ENCODE assay signal across 10 cellular contexts in genomic region chr11:62125881-62126280, GRCh38. TPM values are rescaled to one million over a fixed set of nuclear protein-coding genes. Genes with fewer than 3 reads are reported as not detected.
DNase-seq lines count a peak whose midpoint lies in the region; ATAC-seq and TF ChIP-seq lines count a peak whose summit lies in the region.
"Had no signal": no experiment of that assay in that cellular context is flagged by ENCODE, and none has a peak within 500 bp of the region (broad histone marks: within the 10 kb centered on the region; RNA-seq: fewer than 3 reads in every experiment).

No MANE protein-coding gene starts in this region.

- H3K56ac ChIP-seq in mesendoderm (ENCODE audit: low read length): peak overlapping the region; percentile 62

- no peaks in the 10 kb centered on the region for H3K27me3 Mint-ChIP-seq in CD4-positive, alpha-beta memory T cell
- H3K27me3 Mint-ChIP-seq in HFFc6 (ENCODE audit: insufficient read depth): peaks cover 3% of the 10 kb centered on the region
- H3K27me3 Mint-ChIP-seq in WTC11 (ENCODE audit: low read depth): no peaks in the 10 kb centered on the region
- H3K27me3 Mint-ChIP-seq: activated B cell treated with CpG ODN at 0.5 μM for 24 hours had no signal

- H3K18ac ChIP-seq in mesendoderm (ENCODE audit: low read length): no peak overlapping the region

- H3K27ac ChIP-seq in CD4-positive, alpha-beta memory T cell (ENCODE audit: low read depth, low read length): no peak overlapping the region
- H3K27ac ChIP-seq in mesendoderm (ENCODE audit: low read depth, low read length): no peak overlapping the region

- intact Hi-C loops in CD4-positive, alpha-beta memory T cell (cut with micrococcal nuclease): no loop called here

- WGBS in mesendoderm (ENCODE audit: extremely low coverage, insufficient coverage, low lambda C conversion rate): no CpG with 5 or more reads among the region's 3 CpGs

- H3K9me3 Mint-ChIP-seq in CD4-positive, alpha-beta memory T cell: no peaks in the 10 kb centered on the region
- H3K9me3 Mint-ChIP-seq in HFFc6 (no peaks in the 10 kb centered on the region), WTC11 (no peaks in the 10 kb centered on the region)
- H3K9me3 Mint-ChIP-seq: activated B cell treated with CpG ODN at 0.5 μM for 24 hours had no signal

- peak overlapping the region; percentile 86 for H3K9ac ChIP-seq in mesendoderm (ENCODE audit: low read length)

- DNase-seq in CD4-positive, alpha-beta memory T cell: no peak
- DNase-seq in HFFc6: no peak
- DNase-seq in WTC11 (ENCODE audit: low spot score): no peak
- DNase-seq in mesendoderm: no peak
- no peak for DNase-seq in NCI-H146 treated with DMSO at 0.1 percent for 48 hours (lab: John Stamatoyannopoulos, UW; ENCODE audit: unreplicated experiment)
- no peak for DNase-seq in NCI-H2171 treated with DMSO at 0.1 percent for 48 hours (lab: John Stamatoyannopoulos, UW)
- no peak for DNase-seq in NCI-H1694 treated with DMSO at 0.1 percent for 48 hours (lab: John Stamatoyannopoulos, UW)
- DNase-seq in iPS-NIHi11 (ENCODE audit: low spot score): no peak
- DNase-seq: activated B cell treated with CpG ODN at 0.5 μM for 24 hours, NCI-H226 had no signal

- no peak overlapping the region for H4K5ac ChIP-seq in mesendoderm (ENCODE audit: low read length)

- TF ChIP-seq CTCF in HFFc6 (IDR thresholded peaks at IDR 0.05): no peak
- TF ChIP-seq CTCF in WTC11 (IDR thresholded peaks at IDR 0.05): no peak

- no peak overlapping the region for H2BK120ac ChIP-seq in mesendoderm (ENCODE audit: low read depth, low read length)

- H2BK15ac ChIP-seq in mesendoderm (replicated peaks; ENCODE audit: low read depth): no peak overlapping the region

- H2BK5ac ChIP-seq in mesendoderm (ENCODE audit: low read length): no peak overlapping the region

- no peaks in the 10 kb centered on the region for H3K9me3 ChIP-seq in CD4-positive, alpha-beta memory T cell (ENCODE audit: control insufficient read depth in 1 of 2, low read length in 2 of 2)

- no peak overlapping the region for H3K4me3 ChIP-seq in CD4-positive, alpha-beta memory T cell (ENCODE audit: low read length in 2 of 2)
- H3K4me3 ChIP-seq in mesendoderm (ENCODE audit: low read length): no peak overlapping the region

- H3K4me3 Mint-ChIP-seq in CD4-positive, alpha-beta memory T cell: peak overlapping the region in 6 of 8 donors; percentile 43 to 98 (median 95)
- H3K4me3 Mint-ChIP-seq in HFFc6: peak overlapping the region; percentile 89
- H3K4me3 Mint-ChIP-seq in WTC11: peak overlapping the region; percentile 97

- ATAC-seq in WTC11: no peak

- peak overlapping the region; percentile 79 for H3K4me2 ChIP-seq in mesendoderm (ENCODE audit: low read length)

- H2AK5ac ChIP-seq in mesendoderm (ENCODE audit: low read length): no peak overlapping the region

- peaks cover 14% of the 10 kb centered on the region for H3K36me3 ChIP-seq in CD4-positive, alpha-beta memory T cell (ENCODE audit: insufficient read depth, low read length)
- H3K36me3 ChIP-seq in mesendoderm (ENCODE audit: control insufficient read depth, insufficient read depth, low read length): peaks cover 13% of the 10 kb centered on the region

- no peak overlapping the region for H4K8ac ChIP-seq in mesendoderm (ENCODE audit: low read depth, low read length)

- peaks cover 58% of the 10 kb centered on the region for H3K79me2 ChIP-seq in mesendoderm (ENCODE audit: control insufficient read depth, insufficient read depth, low read length)

- H3K4ac ChIP-seq in mesendoderm (ENCODE audit: low read depth, low read length): no peak overlapping the region

- POLR2A ChIA-PET in CD4-positive, alpha-beta memory T cell (lab: Charles Lee; ENCODE audit: partially characterized antibody): no interaction called here
- POLR2A ChIA-PET in WTC11 (lab: Charles Lee): no interaction called here

- H3K36me3 Mint-ChIP-seq in CD4-positive, alpha-beta memory T cell: peaks cover 14 to 31% of the 10 kb centered on the region in 2 donors
- H3K36me3 Mint-ChIP-seq in HFFc6 (ENCODE audit: low read depth) (peaks cover 8% of the 10 kb centered on the region; the same call in 1 of the 2 replicates), WTC11 (peaks cover 27% of the 10 kb centered on the region)

- CTCF ChIA-PET in CD4-positive, alpha-beta memory T cell (lab: Charles Lee; ENCODE audit: partially characterized antibody): interaction anchor here (0.9 kb wide), 1 partner anchor 18 kb away, joined by 3 read pairs; no protein-coding TSS in a partner anchor
- CTCF ChIA-PET in WTC11 (lab: Charles Lee): no interaction called here

- peaks cover 17 to 44% (median 29%) of the 10 kb centered on the region in 4 donors for H3K4me1 Mint-ChIP-seq in CD4-positive, alpha-beta memory T cell
- peaks cover 33% of the 10 kb centered on the region for H3K4me1 Mint-ChIP-seq in HFFc6 (ENCODE audit: low read depth)
- peaks cover 27% of the 10 kb centered on the region for H3K4me1 Mint-ChIP-seq in WTC11

- H3K4me1 ChIP-seq in CD4-positive, alpha-beta memory T cell (ENCODE audit: insufficient read depth, low read length): peaks cover 23% of the 10 kb centered on the region
- H3K4me1 ChIP-seq in mesendoderm (ENCODE audit: control insufficient read depth, low read depth, low read length): peaks cover 5% of the 10 kb centered on the region

- peaks cover 23% of the 10 kb centered on the region for H3K79me1 ChIP-seq in mesendoderm (ENCODE audit: low read length)

- peak overlapping the region in 1 of 7 donors; percentile 33 for H3K27ac Mint-ChIP-seq in CD4-positive, alpha-beta memory T cell
- peak overlapping the region; percentile 17 for H3K27ac Mint-ChIP-seq in HFFc6
- H3K27ac Mint-ChIP-seq in WTC11: no peak overlapping the region; the same call in 1 of the 2 replicates
- H3K27ac Mint-ChIP-seq: activated B cell treated with CpG ODN at 0.5 μM for 24 hours had no signal

- no peak overlapping the region for H3K23ac ChIP-seq in mesendoderm (ENCODE audit: low read length)

- no peaks in the 10 kb centered on the region for H3K27me3 ChIP-seq in CD4-positive, alpha-beta memory T cell (ENCODE audit: insufficient read depth, low read length)
- H3K27me3 ChIP-seq in mesendoderm (ENCODE audit: insufficient read depth, low read length, poor library complexity): no peaks in the 10 kb centered on the region

TF ChIP-seq in WTC11, 78 proteins besides CTCF, POLR2A, EP300 and RAD21:
- TF ChIP-seq, protein P1, sequence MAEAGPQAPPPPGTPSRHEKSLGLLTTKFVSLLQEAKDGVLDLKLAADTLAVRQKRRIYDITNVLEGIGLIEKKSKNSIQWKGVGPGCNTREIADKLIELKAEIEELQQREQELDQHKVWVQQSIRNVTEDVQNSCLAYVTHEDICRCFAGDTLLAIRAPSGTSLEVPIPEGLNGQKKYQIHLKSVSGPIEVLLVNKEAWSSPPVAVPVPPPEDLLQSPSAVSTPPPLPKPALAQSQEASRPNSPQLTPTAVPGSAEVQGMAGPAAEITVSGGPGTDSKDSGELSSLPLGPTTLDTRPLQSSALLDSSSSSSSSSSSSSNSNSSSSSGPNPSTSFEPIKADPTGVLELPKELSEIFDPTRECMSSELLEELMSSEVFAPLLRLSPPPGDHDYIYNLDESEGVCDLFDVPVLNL (CRISPR knock-in tag; IDR thresholded peaks at IDR 0.05; ENCODE audit: borderline replicate concordance, low read depth): no peak
- TF ChIP-seq NR3C1 (CRISPR knock-in tag; conservative IDR thresholded peaks at IDR 0.05; ENCODE audit: low read depth): no peak
- TF ChIP-seq SP1 (CRISPR knock-in tag; conservative IDR thresholded peaks at IDR 0.05): no peak
TF ChIP-seq in WTC11: peak in this region for 0.

RNA-seq across cellular contexts. Expression of gene INCENP, which starts 2.1 kb away (rescaled TPM):
- total RNA-seq in CD4-positive, alpha-beta memory T cell: 10 to 100 TPM; 28.4 to 32.1 TPM
- polyA plus RNA-seq in CD4-positive, alpha-beta memory T cell: 1 to 10 TPM in 1 of 2 donors, not detected in 1; 2.7 TPM
- 10 to 100 TPM; 32.3 to 60.0 (median 54.1) TPM for total RNA-seq in HFFc6 (2021; fragmentation: NEBNext Ultra II Directional; extraction: Animal tissue kit (Norgen Biotek cat#: 25700))
- total RNA-seq in WTC11 (2021): 125 to 158 TPM (median 126 TPM) in 3 replicates
- 33.6 TPM for polyA plus RNA-seq in mesendoderm (2013, experiment 1 of 2)
- polyA plus RNA-seq in mesendoderm (2013, experiment 2 of 2): 33.1 TPM
